Comparison of ENCODE assay signal across 18 cellular contexts in the genomic region with DNA sequence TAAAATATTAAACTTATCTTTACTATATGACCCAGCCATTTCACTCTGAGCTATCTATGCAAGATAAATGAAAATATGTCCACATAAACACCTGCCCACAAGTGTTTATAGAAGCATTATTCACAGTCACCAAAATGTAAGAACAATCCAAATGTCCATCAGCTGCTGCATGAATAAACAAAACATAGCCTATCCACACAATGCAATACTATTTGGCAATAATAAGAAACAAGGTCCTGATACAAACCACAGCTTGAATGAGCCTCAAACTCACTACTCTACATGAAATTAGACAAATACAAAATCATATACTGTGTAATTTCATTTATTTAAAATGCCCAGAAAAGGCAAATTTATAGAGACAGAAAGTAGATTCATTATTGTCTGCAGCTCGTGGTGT.
DNase-seq lines count a peak whose midpoint lies in the region; ATAC-seq lines count a peak whose summit lies in the region.
"Had no signal": no experiment of that assay in that cellular context is flagged by ENCODE, and none has a peak within 500 bp of the region (broad histone marks: within the 10 kb centered on the region; RNA-seq: fewer than 3 reads in every experiment).

No MANE protein-coding gene starts in this region.

- ATAC-seq in Right ventricle myocardium superior (ENCODE audit: poor library complexity) (no peak), HG03135 (IDR thresholded peaks at IDR 0.05; ENCODE audit: unreplicated experiment) (no peak), HG02623 (IDR thresholded peaks at IDR 0.05; ENCODE audit: unreplicated experiment) (no peak)
- ATAC-seq: A549, HepG2 had no signal

- intact Hi-C loops in Right ventricle myocardium superior (cut with DNase I), result no loop called here

- H3K27ac ChIP-seq in substantia nigra (ENCODE audit: low read depth, low read length, poor library complexity, severe bottlenecking), result peak overlapping the region; percentile 60
- H3K27ac ChIP-seq: A549, BLaER1 had no signal

- DNase-seq in NCI-H526 (lab: John Stamatoyannopoulos, UW) (peak; percentile 4 to 28), SHP77 treated with DMSO at 0.1 percent for 48 hours (lab: John Stamatoyannopoulos, UW) (peak; percentile 21), globus pallidus (ENCODE audit: low spot score) (peak; percentile 63), substantia nigra (lab: John Stamatoyannopoulos, UW) (no peak), Right ventricle myocardium superior (no peak)
- DNase-seq: Calu3; CD4-positive, alpha-beta memory T cell; KBM-7; MV-4-11; NCI-H1694 treated with DMSO at 0.1 percent for 48 hours; NCI-H2107; NCI-H2227 treated with DMSO at 0.1 percent for 48 hours; NCI-H69 had no signal

Comparison
In these comparisons a context has a peak if more than half of its experiments do, and no peak if none do; other contexts are left out.
1. DNase-seq: peak in NCI-H526 (2 of 2), SHP77 treated with DMSO at 0.1 percent for 48 hours (single experiment) and globus pallidus (single experiment); none in substantia nigra (0 of 49) and Right ventricle myocardium superior (single experiment).